Comparison of ENCODE assay signal across 9 cellular contexts in the genomic region with DNA sequence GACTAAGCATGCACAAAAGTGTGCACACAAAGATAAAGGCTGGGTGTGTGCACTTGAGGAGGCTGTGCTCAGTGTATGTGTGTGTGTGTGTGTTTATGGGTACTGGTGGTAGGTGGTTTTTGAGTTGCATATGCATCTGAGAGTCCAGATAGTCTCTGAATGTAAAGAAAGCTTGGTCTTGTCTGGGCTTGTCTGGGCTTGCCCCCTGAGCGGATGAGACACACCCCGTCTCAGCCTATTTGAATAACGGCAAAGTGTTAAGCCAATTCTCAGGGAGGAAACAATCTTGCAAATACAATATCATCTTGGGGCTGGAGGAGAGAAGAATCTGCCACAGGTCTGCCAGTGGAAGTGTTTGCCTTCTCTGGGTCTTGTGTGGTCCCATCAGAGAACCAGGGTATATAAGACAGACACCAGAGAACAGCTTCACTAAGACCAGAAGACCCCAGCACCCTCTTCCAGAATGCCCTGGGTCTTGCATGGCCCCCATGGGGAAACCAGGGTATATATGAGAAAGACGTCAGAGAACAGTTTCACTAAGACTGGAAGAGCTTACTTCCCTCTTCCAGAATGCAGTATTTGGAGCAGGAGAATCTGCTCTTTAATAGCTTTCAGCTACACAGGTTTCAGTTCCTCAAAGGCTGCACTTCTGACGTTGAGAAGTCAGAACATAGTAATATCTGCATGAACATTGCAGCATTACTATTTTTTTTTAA. TPM values are rescaled to one million over a fixed set of nuclear protein-coding genes. Genes with fewer than 3 reads are reported as not detected.
DNase-seq lines count a peak whose midpoint lies in the region; ATAC-seq and TF ChIP-seq lines count a peak whose summit lies in the region.
"Had no signal": no experiment of that assay in that cellular context is flagged by ENCODE, and none has a peak within 500 bp of the region (broad histone marks: within the 10 kb centered on the region; RNA-seq: fewer than 3 reads in every experiment).

No MANE protein-coding gene starts in this region.

- 0 out of 2 replicates have a peak overlapping the region, but pooled peaks have one; percentile 0 for H2AFZ ChIP-seq in MM.1S (ENCODE audit: low read length)

- peaks cover 19% of the 10 kb centered on the region for H3F3A ChIP-seq in MM.1S (ENCODE audit: insufficient read depth, low read length)

- POLR2A ChIA-PET in activated CD4-positive, alpha-beta T cell treated with anti-CD3 and anti-CD28 coated beads, Interleukin-2, amount 10 ng/mL, durations not matched to agents 7 days and 5 days (lab: Charles Lee) = interaction anchor here (0.6 kb wide), 1 partner anchor 147 kb away, joined by 10 read pairs; no protein-coding TSS in a partner anchor

- no peak overlapping the region for H3K27ac Mint-ChIP-seq in activated CD4-positive, alpha-beta T cell treated with anti-CD3 and anti-CD28 coated beads, Interleukin-2, amount 10 ng/mL, durations not matched to agents 7 days and 5 days

- H3K36me3 ChIP-seq in MM.1S (replicated peaks; ENCODE audit: insufficient read depth, low read length) = no peaks in the 10 kb centered on the region
- H3K36me3 ChIP-seq: thoracic aorta had no signal

- no peak overlapping the region for H3K4me3 Mint-ChIP-seq in activated CD4-positive, alpha-beta T cell treated with anti-CD3 and anti-CD28 coated beads, Interleukin-2, amount 10 ng/mL, durations not matched to agents 7 days and 5 days

- no peaks in the 10 kb centered on the region for H4K20me1 ChIP-seq in MM.1S (ENCODE audit: insufficient read depth, low read length)

- H3K27me3 ChIP-seq in MM.1S (replicated peaks; ENCODE audit: insufficient read depth, low read length) = no peaks in the 10 kb centered on the region

- 0 out of 2 replicates have a peak overlapping the region, but pooled peaks have one; percentile 2 for H3K4me3 ChIP-seq in MM.1S (ENCODE audit: low read length)
- H3K4me3 ChIP-seq: thoracic aorta had no signal

- H3K27me3 Mint-ChIP-seq in activated CD4-positive, alpha-beta T cell treated with anti-CD3 and anti-CD28 coated beads, Interleukin-2, amount 10 ng/mL, durations not matched to agents 7 days and 5 days = peaks cover 4% of the 10 kb centered on the region

- H3K79me2 ChIP-seq in MM.1S (ENCODE audit: low read length) = no peaks in the 10 kb centered on the region

- peak overlapping the region; percentile 61 for H3K4me2 ChIP-seq in MM.1S (ENCODE audit: low read depth, low read length)

- peaks cover 9% of the 10 kb centered on the region for H3K4me1 Mint-ChIP-seq in activated CD4-positive, alpha-beta T cell treated with anti-CD3 and anti-CD28 coated beads, Interleukin-2, amount 10 ng/mL, durations not matched to agents 7 days and 5 days

- peak overlapping the region; percentile 39 for H3K9ac ChIP-seq in MM.1S (ENCODE audit: low read length)

- H3K27ac ChIP-seq in MM.1S (ENCODE audit: low read length) = peak overlapping the region; percentile 91
- H3K27ac ChIP-seq: thoracic aorta had no signal

- H3K9me3 ChIP-seq in MM.1S (replicated peaks; ENCODE audit: insufficient read depth, low read length) = no peaks in the 10 kb centered on the region
- H3K9me3 ChIP-seq: thoracic aorta had no signal

- H3K9me3 Mint-ChIP-seq in activated CD4-positive, alpha-beta T cell treated with anti-CD3 and anti-CD28 coated beads, Interleukin-2, amount 10 ng/mL, durations not matched to agents 7 days and 5 days = no peaks in the 10 kb centered on the region

- H3K4me1 ChIP-seq in MM.1S (ENCODE audit: low read length) = peaks cover 39% of the 10 kb centered on the region

- H3K9me2 ChIP-seq in MM.1S (replicated peaks; ENCODE audit: insufficient read depth, low read length) = no peaks in the 10 kb centered on the region

- CTCF ChIA-PET in activated CD4-positive, alpha-beta T cell treated with anti-CD3 and anti-CD28 coated beads, Interleukin-2, amount 10 ng/mL, durations not matched to agents 7 days and 5 days (lab: Charles Lee) = interaction anchor here (0.9 to 1.2 kb wide), 3 partner anchors 10 to 286 kb away, joined by 3 to 4 read pairs (median 4); no protein-coding TSS in a partner anchor

- peak; percentile 21 for DNase-seq in activated CD4-positive, alpha-beta T cell treated with anti-CD3 and anti-CD28 coated beads, Interleukin-2, amount 10 ng/mL, durations not matched to agents 7 days and 5 days
- no peak for DNase-seq in activated CD4-positive, alpha-beta T cell treated with anti-CD3 and anti-CD28 coated beads for 48 hours
- peak; percentile 95 for DNase-seq in MM.1S
- no peak for DNase-seq in ureter (ENCODE audit: low spot score)
- DNase-seq in KG1 (lab: John Stamatoyannopoulos, UW) = no peak
- DNase-seq in HuH-7 (ENCODE audit: low spot score) = no peak

- peak; percentile 74 for ATAC-seq in HG02588 (IDR thresholded peaks at IDR 0.05; ENCODE audit: unreplicated experiment)
- ATAC-seq in esophagus mucosa = peak; percentile 89

- no peak for TF ChIP-seq CTCF in MM.1S (IDR thresholded peaks at IDR 0.05; ENCODE audit: low read length)

- no peaks in the 10 kb centered on the region for H3K36me3 Mint-ChIP-seq in activated CD4-positive, alpha-beta T cell treated with anti-CD3 and anti-CD28 coated beads, Interleukin-2, amount 10 ng/mL, durations not matched to agents 7 days and 5 days (ENCODE audit: low read depth)

RNA-seq across cellular contexts. Expression of gene CD70, which starts 13.4 kb away (rescaled TPM):
- total RNA-seq in activated CD4-positive, alpha-beta T cell treated with anti-CD3 and anti-CD28 coated beads, Interleukin-2, amount 10 ng/mL, durations not matched to agents 7 days and 5 days = 10 to 100 TPM; 12.6 to 12.9 TPM
- total RNA-seq in esophagus mucosa = not detected
- not detected for total RNA-seq in ureter
- total RNA-seq: thoracic aorta had no signal

RNA-seq across cellular contexts. Expression of gene TNFSF9, which starts 46.7 kb away (rescaled TPM):
- 1 to 10 TPM; 1.1 to 1.5 TPM for total RNA-seq in activated CD4-positive, alpha-beta T cell treated with anti-CD3 and anti-CD28 coated beads, Interleukin-2, amount 10 ng/mL, durations not matched to agents 7 days and 5 days
- 4.7 TPM for total RNA-seq in esophagus mucosa
- total RNA-seq in ureter = 0.75 TPM

Comparison
In these comparisons a context has a peak if more than half of its experiments do, and no peak if none do; other contexts are left out.
1. DNase-seq: peak in activated CD4-positive, alpha-beta T cell treated with anti-CD3 and anti-CD28 coated beads, Interleukin-2, amount 10 ng/mL, durations not matched to agents 7 days and 5 days (single experiment) and MM.1S (single experiment); none in activated CD4-positive, alpha-beta T cell treated with anti-CD3 and anti-CD28 coated beads for 48 hours (single experiment), ureter (single experiment), KG1 (single experiment) and HuH-7 (single experiment).
2. RNA of gene CD70, which starts 13.4 kb away (total RNA-seq): 12.6 to 12.9 TPM in activated CD4-positive, alpha-beta T cell treated with anti-CD3 and anti-CD28 coated beads, Interleukin-2, amount 10 ng/mL, durations not matched to agents 7 days and 5 days; not detected in esophagus mucosa (single experiment) and not detected in ureter (single experiment); every median in the first group is over 10 times any median in the second.